Comparison of ENCODE assay signal across 8 cellular contexts in the genomic region with DNA sequence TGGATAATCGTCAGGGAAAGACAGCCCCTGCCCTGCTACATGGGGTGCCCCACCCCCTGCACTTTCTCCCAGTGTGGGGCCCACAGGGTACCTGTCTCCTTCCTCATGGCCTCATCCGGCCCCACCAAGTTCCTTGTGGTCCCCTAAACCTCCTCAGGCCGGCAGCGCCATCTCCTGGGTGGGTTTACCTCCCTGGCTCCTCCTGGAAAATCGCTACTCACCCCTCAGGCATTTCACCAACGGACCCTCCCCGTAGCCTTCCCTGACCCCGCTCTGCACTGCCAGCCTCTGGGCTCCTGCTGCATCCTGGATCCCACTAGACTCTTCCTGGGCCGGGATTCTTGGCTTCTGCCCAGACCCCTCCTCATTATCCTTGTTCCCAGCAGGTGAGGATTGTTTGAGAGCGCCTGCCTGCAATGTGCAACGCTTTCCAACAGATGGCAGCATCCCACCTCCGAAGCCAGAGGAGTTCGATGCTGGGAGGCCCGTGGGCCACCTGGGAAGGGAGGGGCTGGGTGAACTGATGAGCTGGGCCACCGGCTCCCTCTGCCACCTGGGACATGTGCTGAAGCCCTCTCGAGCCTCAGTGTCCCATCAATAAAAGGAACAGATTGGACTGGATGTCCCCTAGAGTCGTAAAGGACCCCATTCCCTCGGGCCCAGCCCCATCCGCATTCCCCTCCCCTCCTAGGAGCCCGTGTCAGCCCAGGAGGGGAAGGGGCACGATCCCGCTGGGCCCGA. TPM values are rescaled to one million over a fixed set of nuclear protein-coding genes. Genes with fewer than 3 reads are reported as not detected.
DNase-seq lines count a peak whose midpoint lies in the region; ATAC-seq, FAIRE-seq and TF ChIP-seq lines count a peak whose summit lies in the region.

No MANE protein-coding gene starts in this region.

- 5% methylated on average over 17 of the region's 23 CpGs for WGBS in GM12878 (ENCODE audit: insufficient coverage, insufficient replicate concordance, low lambda C conversion rate, missing lambda C conversion rate)

- ATAC-seq in GM12878 (peak; percentile 84), HG03442 (IDR thresholded peaks at IDR 0.05; ENCODE audit: unreplicated experiment) (no peak)

- H3K36me3 ChIP-seq in GM12878 (ENCODE audit: control insufficient read depth in 2 of 2, insufficient read depth in 2 of 2, low read length in 1 of 2) = no peaks in the 10 kb centered on the region

- no peak overlapping the region for H3K9ac ChIP-seq in GM12878 (ENCODE audit: control insufficient read depth, insufficient read depth, low read length)

- FAIRE-seq in GM12878 (lab: Jason Lieb, UNC) = peak; percentile 93

- CTCF ChIA-PET in GM12878 (lab: Yijun Ruan, JAX) = interaction anchor here (0.7 to 4.8 kb wide), 13 partner anchors 31 to 154 kb away, joined by 3 to 37 read pairs (median 4); no protein-coding TSS in a partner anchor

- H3K79me2 ChIP-seq in GM12878 (ENCODE audit: control insufficient read depth, insufficient read depth, low read length) = no peaks in the 10 kb centered on the region

- H3K9me3 ChIP-seq in GM12878 (replicated peaks; ENCODE audit: control insufficient read depth, insufficient read depth, low read length) = no peaks in the 10 kb centered on the region

- RAD21 ChIA-PET in GM12878 (lab: Charles Lee; ENCODE audit: unreplicated experiment) = interaction anchor here (1.1 to 2.7 kb wide), 4 partner anchors 29 to 115 kb away, joined by 4 to 22 read pairs (median 4); no protein-coding TSS in a partner anchor

- SMC1A ChIA-PET in GM12878 (lab: Charles Lee; ENCODE audit: uncharacterized antibody, unreplicated experiment) = interaction anchor here (0.6 to 1.2 kb wide), 5 partner anchors 29 to 144 kb away, joined by 3 to 6 read pairs (median 3); no protein-coding TSS in a partner anchor

- DNase-seq in NCI-H1436 (lab: John Stamatoyannopoulos, UW) = peak; percentile 68
- no peak for DNase-seq in NCI-H1436 treated with DMSO at 0.1 percent for 48 hours (lab: John Stamatoyannopoulos, UW)
- peak; percentile 71 for DNase-seq in NCI-H1105 treated with DMSO at 0.1 percent for 48 hours (lab: John Stamatoyannopoulos, UW)
- peak; percentile 62 for DNase-seq in T-helper 9 cell
- no peak for DNase-seq in GM12878 (ENCODE audit: low read depth, low spot score)
- DNase-seq in iris pigment epithelial cell (ENCODE audit: low read depth) = peak; percentile 25
- peak; percentile 73 for DNase-seq in stimulated activated CD4-positive, alpha-beta T cell treated with anti-CD3 and anti-CD28 coated beads, Interleukin-4, amount 100 ng/mL, for 24 hours

- no peak overlapping the region for H2AFZ ChIP-seq in GM12878 (ENCODE audit: control insufficient read depth, low read depth, low read length)

- BruUV-seq in GM12878 (replicated peaks; lab: Mats Ljungman, UMichigan) = no TSS peak

- peaks cover 5 to 6% of the 10 kb centered on the region in 2 experiments; a peak in 3 of 4 replicates for H3K27me3 ChIP-seq in GM12878 (replicated peaks in 1 of 2; ENCODE audit: control insufficient read depth in 2 of 2, insufficient read depth in 2 of 2, low read length in 1 of 2)

- in situ Hi-C loops in GM12878 (cut with MboI) = loop anchor here (5.0 kb wide), 2 partner anchors 116 to 151 kb away; no protein-coding TSS in a partner anchor

- intact Hi-C loops in GM12878 (cut with micrococcal nuclease; ENCODE audit: unreplicated experiment) = loop anchor here (1.0 to 5.0 kb wide), 3 partner anchors 41 to 154 kb away; no protein-coding TSS in a partner anchor

- no peak overlapping the region for H3K27ac ChIP-seq in GM12878 (ENCODE audit: control insufficient read depth, insufficient read depth)

- H4K20me1 ChIP-seq in GM12878 (ENCODE audit: control insufficient read depth, insufficient read depth) = no peaks in the 10 kb centered on the region

- POLR2A ChIA-PET in GM12878 (lab: Charles Lee) = interaction anchor here (0.6 kb wide), 1 partner anchor 52 kb away, joined by 4 read pairs; no protein-coding TSS in a partner anchor

- TF ChIP-seq CTCF in GM12878 (IDR thresholded peaks at IDR 0.05 in 2 of 3, conservative IDR thresholded peaks at IDR 0.05 in 1 of 3; ENCODE audit: control insufficient read depth in 2 of 3, extremely low read depth in 1 of 3, insufficient read depth in 1 of 3, low read depth in 3 of 3, low read length in 3 of 3) = peak; percentile 92 to 97 (median 94)

- no peak overlapping the region for H3K4me2 ChIP-seq in GM12878 (ENCODE audit: control insufficient read depth, insufficient read depth)

- H3K4me3 ChIP-seq in GM12878 = no peak overlapping the region

- no peaks in the 10 kb centered on the region for H3K4me1 ChIP-seq in GM12878 (ENCODE audit: control insufficient read depth, insufficient read depth, low read length)

- no peak for TF ChIP-seq EP300 in GM12878 (IDR thresholded peaks at IDR 0.05; ENCODE audit: borderline replicate concordance in 1 of 2, control insufficient read depth in 1 of 2, low read depth in 2 of 2, low read length in 2 of 2)

- TF ChIP-seq RAD21 in GM12878 (IDR thresholded peaks at IDR 0.05; ENCODE audit: insufficient read depth, low read depth, low read length) = peak; percentile 97

- no peak for TF ChIP-seq POLR2A in GM12878 (IDR thresholded peaks at IDR 0.05; ENCODE audit: low read depth, low read length)

TF ChIP-seq in GM12878, 131 proteins besides CTCF, POLR2A, EP300 and RAD21 (continues in another document):
- TF ChIP-seq TCF3 (IDR thresholded peaks at IDR 0.05; ENCODE audit: borderline replicate concordance, insufficient read depth, low read depth, low read length) (peak; percentile 60; the same call in 1 of the 2 replicates), SREBF2 (IDR thresholded peaks at IDR 0.05; ENCODE audit: low read length) (no peak), POU2F2 (IDR thresholded peaks at IDR 0.05; ENCODE audit: borderline replicate concordance, low read depth, low read length) (0 out of 3 replicates have a peak, but pooled peaks have one; percentile 39), SUPT20H (IDR thresholded peaks at IDR 0.05; ENCODE audit: borderline replicate concordance, control insufficient read depth, low read depth, low read length) (no peak), CREM (IDR thresholded peaks at IDR 0.05; ENCODE audit: low read depth) (no peak), GATAD2B (conservative IDR thresholded peaks at IDR 0.05; ENCODE audit: low read depth) (no peak), STAT3 (IDR thresholded peaks at IDR 0.05; ENCODE audit: low read depth, low read length) (no peak), HDGF (IDR thresholded peaks at IDR 0.05) (no peak), ZSCAN29 (IDR thresholded peaks at IDR 0.05) (no peak), FOXK2 (IDR thresholded peaks at IDR 0.05) (no peak)
- TF ChIP-seq, protein P1, sequence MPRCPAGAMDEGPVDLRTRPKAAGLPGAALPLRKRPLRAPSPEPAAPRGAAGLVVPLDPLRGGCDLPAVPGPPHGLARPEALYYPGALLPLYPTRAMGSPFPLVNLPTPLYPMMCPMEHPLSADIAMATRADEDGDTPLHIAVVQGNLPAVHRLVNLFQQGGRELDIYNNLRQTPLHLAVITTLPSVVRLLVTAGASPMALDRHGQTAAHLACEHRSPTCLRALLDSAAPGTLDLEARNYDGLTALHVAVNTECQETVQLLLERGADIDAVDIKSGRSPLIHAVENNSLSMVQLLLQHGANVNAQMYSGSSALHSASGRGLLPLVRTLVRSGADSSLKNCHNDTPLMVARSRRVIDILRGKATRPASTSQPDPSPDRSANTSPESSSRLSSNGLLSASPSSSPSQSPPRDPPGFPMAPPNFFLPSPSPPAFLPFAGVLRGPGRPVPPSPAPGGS (IDR thresholded peaks at IDR 0.05; ENCODE audit: borderline replicate concordance, insufficient read depth, low read depth, low read length, poor library complexity, severe bottlenecking) = no peak
- TF ChIP-seq, protein P2, sequence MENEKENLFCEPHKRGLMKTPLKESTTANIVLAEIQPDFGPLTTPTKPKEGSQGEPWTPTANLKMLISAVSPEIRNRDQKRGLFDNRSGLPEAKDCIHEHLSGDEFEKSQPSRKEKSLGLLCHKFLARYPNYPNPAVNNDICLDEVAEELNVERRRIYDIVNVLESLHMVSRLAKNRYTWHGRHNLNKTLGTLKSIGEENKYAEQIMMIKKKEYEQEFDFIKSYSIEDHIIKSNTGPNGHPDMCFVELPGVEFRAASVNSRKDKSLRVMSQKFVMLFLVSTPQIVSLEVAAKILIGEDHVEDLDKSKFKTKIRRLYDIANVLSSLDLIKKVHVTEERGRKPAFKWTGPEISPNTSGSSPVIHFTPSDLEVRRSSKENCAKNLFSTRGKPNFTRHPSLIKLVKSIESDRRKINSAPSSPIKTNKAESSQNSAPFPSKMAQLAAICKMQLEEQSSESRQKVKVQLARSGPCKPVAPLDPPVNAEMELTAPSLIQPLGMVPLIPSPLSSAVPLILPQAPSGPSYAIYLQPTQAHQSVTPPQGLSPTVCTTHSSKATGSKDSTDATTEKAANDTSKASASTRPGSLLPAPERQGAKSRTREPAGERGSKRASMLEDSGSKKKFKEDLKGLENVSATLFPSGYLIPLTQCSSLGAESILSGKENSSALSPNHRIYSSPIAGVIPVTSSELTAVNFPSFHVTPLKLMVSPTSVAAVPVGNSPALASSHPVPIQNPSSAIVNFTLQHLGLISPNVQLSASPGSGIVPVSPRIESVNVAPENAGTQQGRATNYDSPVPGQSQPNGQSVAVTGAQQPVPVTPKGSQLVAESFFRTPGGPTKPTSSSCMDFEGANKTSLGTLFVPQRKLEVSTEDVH (IDR thresholded peaks at IDR 0.05; ENCODE audit: low read depth, partially characterized antibody) = no peak

RNA-seq across cellular contexts. Expression of a gene that starts 44.2 kb away (rescaled TPM):
- total RNA-seq in GM12878 (2013; cell fraction: nucleolus; rRNA removed) = 18.0 and 21.6 TPM in 2 replicates
- total RNA-seq in GM12878 (2014; rRNA removed) (79.5 and 89.8 TPM in 2 replicates), GM12878 (2014; rRNA removed; fragmentation: Illumina TruSeq; extraction: Trizol) (17.7 and 22.3 TPM in 2 replicates), GM12878 (2021) (65.6 and 66.6 TPM in 2 replicates)
- 9.3 TPM for polyA plus RNA-seq in GM12878 (2011; ENCODE audit: low read depth)
- polyA plus RNA-seq in GM12878 (2011; rRNA removed) (4.9 and 14.9 TPM in 2 replicates), GM12878 (2014; fragmentation: Illumina TruSeq; extraction: Trizol) (6.8 and 26.6 TPM in 2 replicates), GM12878 (2014; fragmentation: Nextera tagmentation; extraction: Ambion mirVana) (1 to 10 TPM in 1 of 2 experiments, under 1 TPM in 1; 1.00 to 3.0 TPM), GM12878 (2014; rRNA removed) (50.5 and 58.7 TPM in 2 replicates), GM12878 (2016; fragmentation: Nextera tagmentation; extraction: Ambion mirVana) (10 to 100 TPM; 66.1 to 83.6 TPM)
- 21.6 and 25.3 TPM in 2 replicates for polyA plus RNA-seq in GM12878 (2011; cell fraction: cytosol; rRNA removed)
- polyA plus RNA-seq in GM12878 (2011; cell fraction: nucleus; rRNA removed) = 24.3 and 34.3 TPM in 2 replicates
- 23.2 and 26.7 TPM in 2 replicates for polyA plus RNA-seq in GM12878 (2012)
- 16.1 and 18.4 TPM in 2 replicates for polyA minus RNA-seq in GM12878 (2011; rRNA and poly(A)+ RNA removed)
- polyA minus RNA-seq in GM12878 (2011; cell fraction: cytosol; rRNA and poly(A)+ RNA removed) = 11.8 and 12.2 TPM in 2 replicates
- 5.9 and 11.0 TPM in 2 replicates for polyA minus RNA-seq in GM12878 (2011; cell fraction: nucleus; rRNA and poly(A)+ RNA removed)

Comparison
In these comparisons a context has a peak if more than half of its experiments do, and no peak if none do; other contexts are left out.
1. DNase-seq: peak in NCI-H1436 (single experiment), NCI-H1105 treated with DMSO at 0.1 percent for 48 hours (single experiment), T-helper 9 cell (single experiment), iris pigment epithelial cell (single experiment) and stimulated activated CD4-positive, alpha-beta T cell treated with anti-CD3 and anti-CD28 coated beads, Interleukin-4, amount 100 ng/mL, for 24 hours (single experiment); none in NCI-H1436 treated with DMSO at 0.1 percent for 48 hours (single experiment) and GM12878 (single experiment).